ENCODE assay signal across 8 cellular contexts in genomic region chr10:89888647-89889046, GRCh38.
A peak's percentile ranks its signal among the peaks of the same experiment; 100 is the strongest.
DNase-seq lines count a peak whose midpoint lies in the region; ATAC-seq and TF ChIP-seq lines count a peak whose summit lies in the region.
"Had no signal": no experiment of that assay in that cellular context is flagged by ENCODE, and none has a peak within 500 bp of the region (broad histone marks: within the 10 kb centered on the region; RNA-seq: fewer than 3 reads in every experiment).

No MANE protein-coding gene starts in this region.

- DNase-seq in NOMO-1 (lab: John Stamatoyannopoulos, UW; ENCODE audit: unreplicated experiment in 2 of 2) (peak; percentile 87 to 94), HEK293T (ENCODE audit: extremely low spot score) (no peak), T-helper 9 cell (no peak), substantia nigra (lab: John Stamatoyannopoulos, UW) (no peak)
- DNase-seq in stimulated activated naive B cell treated with anti-CD40 and anti-IgM and Interleukin-4, amounts not matched to agents 10 μg/mL and 1 μg/mL and 100 μg/mL, for 72 hours = peak; percentile 40
- DNase-seq: activated naive CD4-positive, alpha-beta T cell treated with anti-CD3 and anti-CD28 coated beads, Interleukin-2, amount 50 U/mL, for 16 hours had no signal

- H3K4me1 Mint-ChIP-seq in stimulated activated naive B cell treated with anti-CD40 and anti-IgM and Interleukin-4, amounts not matched to agents 10 μg/mL and 1 μg/mL and 100 μg/mL, for 72 hours = peaks cover 40 to 63% of the 10 kb centered on the region in 2 donors

- no peak overlapping the region for H3K27ac ChIP-seq in substantia nigra (ENCODE audit: low read depth, low read length, poor library complexity, severe bottlenecking)

- POLR2A ChIA-PET in HEK293T (lab: Yijun Ruan, JAX) = no interaction called here

- peaks cover 0 to 4% of the 10 kb centered on the region in 2 donors for H3K9me3 Mint-ChIP-seq in stimulated activated naive B cell treated with anti-CD40 and anti-IgM and Interleukin-4, amounts not matched to agents 10 μg/mL and 1 μg/mL and 100 μg/mL, for 72 hours

- CTCF ChIA-PET in HEK293T (lab: Yijun Ruan, JAX) = no interaction called here

- no peaks in the 10 kb centered on the region for H3K27me3 Mint-ChIP-seq in stimulated activated naive B cell treated with anti-CD40 and anti-IgM and Interleukin-4, amounts not matched to agents 10 μg/mL and 1 μg/mL and 100 μg/mL, for 72 hours

- peak overlapping the region; percentile 54 to 64 for H3K4me3 Mint-ChIP-seq in stimulated activated naive B cell treated with anti-CD40 and anti-IgM and Interleukin-4, amounts not matched to agents 10 μg/mL and 1 μg/mL and 100 μg/mL, for 72 hours

- H3K27ac Mint-ChIP-seq in stimulated activated naive B cell treated with anti-CD40 and anti-IgM and Interleukin-4, amounts not matched to agents 10 μg/mL and 1 μg/mL and 100 μg/mL, for 72 hours = peak overlapping the region; percentile 66

- ATAC-seq in GM19043 (IDR thresholded peaks at IDR 0.05; ENCODE audit: low read depth, unreplicated experiment) (peak; percentile 70), HG02884 (IDR thresholded peaks at IDR 0.05; ENCODE audit: unreplicated experiment) (peak; percentile 75)
- peak; percentile 79 to 85 for ATAC-seq in stimulated activated naive B cell treated with anti-CD40 and anti-IgM and Interleukin-4, amounts not matched to agents 10 μg/mL and 1 μg/mL and 100 μg/mL, for 72 hours (replicated peaks)

- H3K36me3 Mint-ChIP-seq in stimulated activated naive B cell treated with anti-CD40 and anti-IgM and Interleukin-4, amounts not matched to agents 10 μg/mL and 1 μg/mL and 100 μg/mL, for 72 hours = no peaks in the 10 kb centered on the region

TF ChIP-seq in HEK293T, 16 proteins besides CTCF, POLR2A, EP300 and RAD21:
- no peak for TF ChIP-seq ZNF384 (IDR thresholded peaks at IDR 0.05)
- no peak for TF ChIP-seq HDGF (IDR thresholded peaks at IDR 0.05; ENCODE audit: borderline replicate concordance)
- no peak for TF ChIP-seq SUZ12 (IDR thresholded peaks at IDR 0.05)
- TF ChIP-seq FOXA1 (IDR thresholded peaks at IDR 0.05) = no peak
- no peak for TF ChIP-seq L3MBTL2 (conservative IDR thresholded peaks at IDR 0.05)
- TF ChIP-seq LEF1 (IDR thresholded peaks at IDR 0.05; ENCODE audit: borderline replicate concordance) = no peak
- no peak for TF ChIP-seq NFRKB (IDR thresholded peaks at IDR 0.05)
- no peak for TF ChIP-seq SP1 (IDR thresholded peaks at IDR 0.05)
- TF ChIP-seq CTBP1 (IDR thresholded peaks at IDR 0.05; ENCODE audit: borderline replicate concordance) = no peak
- no peak for TF ChIP-seq ARNT (IDR thresholded peaks at IDR 0.05)
- no peak for TF ChIP-seq BHLHE40 (IDR thresholded peaks at IDR 0.05; ENCODE audit: borderline replicate concordance)
- no peak for TF ChIP-seq ELF4 (IDR thresholded peaks at IDR 0.05)
- no peak for TF ChIP-seq PKNOX1 (IDR thresholded peaks at IDR 0.05)
- TF ChIP-seq FOXM1 (IDR thresholded peaks at IDR 0.05; ENCODE audit: borderline replicate concordance) = no peak

Comparison
In these comparisons a context has a peak if more than half of its experiments do, and no peak if none do; other contexts are left out.
1. DNase-seq: peak in NOMO-1 (2 of 2) and stimulated activated naive B cell treated with anti-CD40 and anti-IgM and Interleukin-4, amounts not matched to agents 10 μg/mL and 1 μg/mL and 100 μg/mL, for 72 hours (single experiment); none in HEK293T (single experiment), T-helper 9 cell (single experiment) and substantia nigra (0 of 49).
2. Peak in every context shown above with its lines, with median percentiles within 50 percentile points of each other: ATAC-seq.